Comparison of ENCODE assay signal across 26 cellular contexts in genomic region chr11:6350070-6350469, GRCh38. TPM values are rescaled to one million over a fixed set of nuclear protein-coding genes. Genes with fewer than 3 reads are reported as not detected.
"Had no signal": no experiment of that assay in that cellular context is flagged by ENCODE, and none has a peak within 500 bp of the region (broad histone marks: within the 10 kb centered on the region; RNA-seq: fewer than 3 reads in every experiment).

No MANE protein-coding gene starts in this region.

- H3K9me3 ChIP-seq: left lung, lower lobe of right lung, ovary, spleen, suprapubic skin, thoracic aorta, tibial artery, upper lobe of right lung had no signal

- H3K27ac ChIP-seq: left lung, lower lobe of right lung, ovary, spleen, suprapubic skin, thoracic aorta, tibial artery, upper lobe of right lung had no signal

- H3K4me1 ChIP-seq: left lung, lower lobe of right lung, suprapubic skin, tibial artery, upper lobe of right lung had no signal

- H3K36me3 Mint-ChIP-seq: immature natural killer cell; naive B cell; natural killer cell; stimulated activated effector memory CD8-positive, alpha-beta T cell treated with anti-CD3 and anti-CD28 coated beads, Interleukin-12 subunit alpha, Interleukin-12 subunit beta, amount 100 ng/mL, for 72 hours had no signal

- H3K27ac Mint-ChIP-seq: immature natural killer cell; natural killer cell; progenitor cell of endocrine pancreas; stimulated activated effector memory CD8-positive, alpha-beta T cell treated with anti-CD3 and anti-CD28 coated beads, Interleukin-12 subunit alpha, Interleukin-12 subunit beta, amount 100 ng/mL, for 72 hours had no signal

- H3K4me3 ChIP-seq: left lung, lower lobe of right lung, ovary, spleen, suprapubic skin, thoracic aorta, tibial artery, upper lobe of right lung had no signal

- H3K4me3 Mint-ChIP-seq: immature natural killer cell; naive B cell; natural killer cell; stimulated activated effector memory CD8-positive, alpha-beta T cell treated with anti-CD3 and anti-CD28 coated beads, Interleukin-12 subunit alpha, Interleukin-12 subunit beta, amount 100 ng/mL, for 72 hours; stimulated activated naive CD8-positive, alpha-beta T cell treated with anti-CD3 and anti-CD28 coated beads, Interleukin-15, Interleukin-2, amounts not matched to agents 100 ng/mL and 50 ng/mL, for 24 hours had no signal

- H3K36me3 ChIP-seq: left lung, lower lobe of right lung, ovary, spleen, suprapubic skin, thoracic aorta, tibial artery, upper lobe of right lung had no signal

- H3K27me3 ChIP-seq: left lung, ovary, spleen, suprapubic skin, tibial artery, upper lobe of right lung had no signal

- H3K4me1 Mint-ChIP-seq: immature natural killer cell, natural killer cell had no signal

- H3K27me3 Mint-ChIP-seq: progenitor cell of endocrine pancreas had no signal

- H3K9me3 Mint-ChIP-seq: immature natural killer cell; naive B cell; natural killer cell; stimulated activated effector memory CD8-positive, alpha-beta T cell treated with anti-CD3 and anti-CD28 coated beads, Interleukin-12 subunit alpha, Interleukin-12 subunit beta, amount 100 ng/mL, for 72 hours; stimulated activated naive CD8-positive, alpha-beta T cell treated with anti-CD3 and anti-CD28 coated beads, Interleukin-15, Interleukin-2, amounts not matched to agents 100 ng/mL and 50 ng/mL, for 24 hours had no signal

- DNase-seq: hypothalamus; immature natural killer cell; kidney; left colon; left lung; lower lobe of right lung; mammary epithelial cell; mesenchymal stem cell; naive B cell; natural killer cell; ovary; retina; right cardiac atrium; small intestine; spleen; stimulated activated CD4-positive, alpha-beta T cell treated with anti-CD3 and anti-CD28 coated beads, Interleukin-4, amount 100 ng/mL, for 24 hours; stimulated activated naive CD4-positive, alpha-beta T cell; tibial artery; upper lobe of right lung had no signal

- ATAC-seq: left colon; left lung; lower lobe of right lung; natural killer cell; right cardiac atrium; sciatic nerve; stimulated activated effector memory CD8-positive, alpha-beta T cell treated with anti-CD3 and anti-CD28 coated beads, Interleukin-12 subunit alpha, Interleukin-12 subunit beta, amount 100 ng/mL, for 72 hours; upper lobe of right lung had no signal

RNA-seq across cellular contexts. Expression of gene CAVIN3, which starts 29.8 kb away (rescaled TPM):
- total RNA-seq: natural killer cell had no signal
- polyA plus RNA-seq: immature natural killer cell, neural cell had no signal
